Comparison of ENCODE assay signal across 7 cellular contexts in the genomic region with DNA sequence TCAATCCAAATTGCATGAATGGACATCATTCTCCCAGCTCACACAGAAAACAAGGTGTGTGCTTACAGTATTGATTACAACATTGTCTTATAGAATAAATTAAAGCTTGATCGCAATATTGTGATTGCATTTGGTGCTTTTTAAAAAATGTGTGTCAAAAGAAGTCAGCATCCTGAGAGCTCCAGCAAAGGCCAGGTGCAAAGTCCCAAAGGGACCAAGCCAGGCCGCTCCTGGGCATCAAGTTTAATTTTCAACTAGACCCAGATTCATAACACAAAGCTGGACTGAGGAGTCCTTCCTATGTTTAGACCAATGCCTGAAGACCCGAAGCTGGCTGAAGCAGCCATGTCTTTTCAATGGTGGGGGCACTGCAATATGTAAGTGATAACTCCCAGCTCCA.
"Had no signal": no experiment of that assay in that cellular context is flagged by ENCODE, and none has a peak within 500 bp of the region (broad histone marks: within the 10 kb centered on the region; RNA-seq: fewer than 3 reads in every experiment).

No MANE protein-coding gene starts in this region.

- H3K9ac ChIP-seq: KMS-11 had no signal

- ATAC-seq: K562 had no signal

- H3K4me2 ChIP-seq: KMS-11 had no signal

- FAIRE-seq: HTR-8/SVneo, K562 had no signal

- DNase-seq: IMR-90, KBM-7, KG1 had no signal

- H3K27ac ChIP-seq: HL-60, KMS-11 had no signal

- H3K4me3 ChIP-seq: K562 had no signal
